Comparison of ENCODE assay signal across 13 cellular contexts in genomic region chr1:218705911-218706893, GRCh38.
DNase-seq lines count a peak whose midpoint lies in the region; TF ChIP-seq lines count a peak whose summit lies in the region.
"Had no signal": no experiment of that assay in that cellular context is flagged by ENCODE, and none has a peak within 500 bp of the region (broad histone marks: within the 10 kb centered on the region; RNA-seq: fewer than 3 reads in every experiment).

No MANE protein-coding gene starts in this region.

- H3K36me3 Mint-ChIP-seq in chondrocyte (ENCODE audit: low read depth): no peaks in the 10 kb centered on the region
- H3K36me3 Mint-ChIP-seq: activated naive CD4-positive, alpha-beta T cell treated with anti-CD3 and anti-CD28 coated beads, Interleukin-2, amount 50 U/mL, for 24 hours; CD4-positive, CD25-positive, alpha-beta regulatory T cell had no signal

- H3K9me3 Mint-ChIP-seq in chondrocyte (ENCODE audit: low read depth): no peaks in the 10 kb centered on the region

- H3K27ac Mint-ChIP-seq in chondrocyte (ENCODE audit: unreplicated experiment): peak overlapping the region; percentile 75
- H3K27ac Mint-ChIP-seq: activated naive CD4-positive, alpha-beta T cell treated with anti-CD3 and anti-CD28 coated beads, Interleukin-2, amount 50 U/mL, for 24 hours; CD4-positive, CD25-positive, alpha-beta regulatory T cell had no signal

- no peak for TF ChIP-seq RAD21 in Ishikawa (IDR thresholded peaks at IDR 0.05; ENCODE audit: low read depth)

- TF ChIP-seq POLR2A in erythroblast (IDR thresholded peaks at IDR 0.05; ENCODE audit: low read length): no peak

- intact Hi-C loops in cardiac septum (cut with DNase I): no loop called here

- DNase-seq in AG08395 (ENCODE audit: low spot score) (peak; percentile 93), chondrocyte (ENCODE audit: low spot score) (no peak), lung microvascular endothelial cell (ENCODE audit: low read depth in 2 of 2) (peak; percentile 88 to 93), erythroblast (lab: John Stamatoyannopoulos, UW) (no peak), anterior cingulate cortex (lab: John Stamatoyannopoulos, UW) (no peak), cardiac septum (ENCODE audit: low spot score) (no peak), T-helper 2 cell (no peak)
- DNase-seq: CD4-positive, CD25-positive, alpha-beta regulatory T cell; heart right ventricle; NCI-H524 treated with DMSO at 0.1 percent for 48 hours; psoas muscle had no signal

- H3K4me3 Mint-ChIP-seq in chondrocyte (ENCODE audit: unreplicated experiment): no peak overlapping the region
- H3K4me3 Mint-ChIP-seq: activated naive CD4-positive, alpha-beta T cell treated with anti-CD3 and anti-CD28 coated beads, Interleukin-2, amount 50 U/mL, for 24 hours; CD4-positive, CD25-positive, alpha-beta regulatory T cell had no signal

- no peak for TF ChIP-seq CTCF in chondrocyte (IDR thresholded peaks at IDR 0.05)

- H3K27me3 Mint-ChIP-seq in chondrocyte (ENCODE audit: low read depth): no peaks in the 10 kb centered on the region
- H3K27me3 Mint-ChIP-seq: activated naive CD4-positive, alpha-beta T cell treated with anti-CD3 and anti-CD28 coated beads, Interleukin-2, amount 50 U/mL, for 24 hours; CD4-positive, CD25-positive, alpha-beta regulatory T cell had no signal

- peak; percentile 64; the same call in 1 of the 2 replicates for TF ChIP-seq EP300 in Ishikawa (IDR thresholded peaks at IDR 0.05; ENCODE audit: borderline replicate concordance)

- H3K4me1 Mint-ChIP-seq in chondrocyte (ENCODE audit: low read depth): peaks cover 30% of the 10 kb centered on the region
- H3K4me1 Mint-ChIP-seq: activated naive CD4-positive, alpha-beta T cell treated with anti-CD3 and anti-CD28 coated beads, Interleukin-2, amount 50 U/mL, for 24 hours; CD4-positive, CD25-positive, alpha-beta regulatory T cell had no signal

TF ChIP-seq in Ishikawa, 13 proteins besides CTCF, POLR2A, EP300 and RAD21:
- TF ChIP-seq EGR1 (IDR thresholded peaks at IDR 0.05) (no peak), CEBPB (IDR thresholded peaks at IDR 0.05) (no peak), TCF12 (IDR thresholded peaks at IDR 0.05; ENCODE audit: low read depth) (peak; percentile 30; the same call in 1 of the 2 replicates), FOXM1 (IDR thresholded peaks at IDR 0.05; ENCODE audit: borderline replicate concordance, low read depth) (peak; percentile 51; the same call in 1 of the 2 replicates), CREB1 (IDR thresholded peaks at IDR 0.05; ENCODE audit: low read depth) (no peak), MAX (IDR thresholded peaks at IDR 0.05) (peak; percentile 62; the same call in 1 of the 2 replicates), USF1 (IDR thresholded peaks at IDR 0.05) (no peak), TEAD4 (IDR thresholded peaks at IDR 0.05) (peak; percentile 65), REST (IDR thresholded peaks at IDR 0.05; ENCODE audit: low read depth) (no peak), TAF1 (IDR thresholded peaks at IDR 0.05; ENCODE audit: low read depth) (no peak), YY1 (IDR thresholded peaks at IDR 0.05; ENCODE audit: low read depth) (0 out of 2 replicates have a peak, but pooled peaks have one; percentile 16), NFIC (IDR thresholded peaks at IDR 0.05) (peak; percentile 20; the same call in 1 of the 2 replicates), ZBTB7A (IDR thresholded peaks at IDR 0.05; ENCODE audit: low read depth) (no peak)

Comparison
In these comparisons a context has a peak if more than half of its experiments do, and no peak if none do; other contexts are left out.
1. DNase-seq: peak in AG08395 (single experiment) and lung microvascular endothelial cell (2 of 2); none in chondrocyte (single experiment), erythroblast (0 of 2), anterior cingulate cortex (0 of 58), cardiac septum (single experiment) and T-helper 2 cell (0 of 5).